ENCODE assay signal across 9 cellular contexts in genomic region chr9:131728961-131729360, GRCh38. TPM values are rescaled to one million over a fixed set of nuclear protein-coding genes. Genes with fewer than 3 reads are reported as not detected.
DNase-seq lines count a peak whose midpoint lies in the region; ATAC-seq and TF ChIP-seq lines count a peak whose summit lies in the region.
"Had no signal": no experiment of that assay in that cellular context is flagged by ENCODE, and none has a peak within 500 bp of the region (broad histone marks: within the 10 kb centered on the region; RNA-seq: fewer than 3 reads in every experiment).

No MANE protein-coding gene starts in this region.

- H3K79me2 ChIP-seq in SK-N-SH (ENCODE audit: insufficient read depth): peaks cover 87% of the 10 kb centered on the region

- H3K4me1 ChIP-seq in SK-N-SH (ENCODE audit: control insufficient read depth in 1 of 2, insufficient read depth in 2 of 2, low read depth in 1 of 2, low read length in 1 of 2) (peaks cover 34% of the 10 kb centered on the region in 2 experiments), foreskin keratinocyte (peaks cover 55% of the 10 kb centered on the region)

- no peak overlapping the region for H2AFZ ChIP-seq in SK-N-SH (ENCODE audit: low read depth)

- no peak overlapping the region for H3K9ac ChIP-seq in SK-N-SH

- no peak for TF ChIP-seq EP300 in SK-N-SH (IDR thresholded peaks at IDR 0.05; ENCODE audit: borderline replicate concordance in 1 of 2, low read depth in 1 of 2, low read length in 1 of 2)

- 0 out of 2 replicates have a peak overlapping the region, but pooled peaks have one; percentile 54 for H3K4me2 ChIP-seq in SK-N-SH
- H3K4me2 ChIP-seq: A549 had no signal

- H3K27ac ChIP-seq in SK-N-SH (ENCODE audit: low read depth in 2 of 2, low read length in 1 of 2) (no peak overlapping the region), foreskin keratinocyte (peak overlapping the region; percentile 23)
- H3K27ac ChIP-seq: A549 had no signal

- no peak overlapping the region for H3K4me3 ChIP-seq in SK-N-SH (ENCODE audit: low read depth in 2 of 2, low read length in 1 of 2)
- H3K4me3 ChIP-seq: A549 had no signal

- no peak for ATAC-seq in SK-N-SH treated with all-trans-retinoic acid at 6 μM for 48 hours
- ATAC-seq in foreskin keratinocyte: no peak
- ATAC-seq in GM21381 (IDR thresholded peaks at IDR 0.05; ENCODE audit: unreplicated experiment): no peak
- ATAC-seq in HG03469 (IDR thresholded peaks at IDR 0.05; ENCODE audit: unreplicated experiment): no peak

- peaks cover 32% of the 10 kb centered on the region for H4K20me1 ChIP-seq in SK-N-SH (ENCODE audit: insufficient read depth)

- no peaks in the 10 kb centered on the region for H3K9me3 ChIP-seq in SK-N-SH
- H3K9me3 ChIP-seq: A549 had no signal

- H3K27me3 ChIP-seq in SK-N-SH (ENCODE audit: insufficient read depth) (no peaks in the 10 kb centered on the region), foreskin keratinocyte (no peaks in the 10 kb centered on the region)

- no peaks in the 10 kb centered on the region for H3K36me3 ChIP-seq in SK-N-SH (replicated peaks in 1 of 2; ENCODE audit: control insufficient read depth in 1 of 2, insufficient read depth in 2 of 2, low read length in 1 of 2)

- no peak for TF ChIP-seq RAD21 in SK-N-SH (IDR thresholded peaks at IDR 0.05; ENCODE audit: low read length)

- CTCF ChIA-PET in SK-N-SH (lab: Yijun Ruan, JAX): interaction anchor here (0.8 to 6.2 kb wide), 3 partner anchors 10 to 47 kb away, joined by 3 to 47 read pairs (median 3); partner anchors contain the start of gene RAPGEF1

- POLR2A ChIA-PET in SK-N-SH (lab: Yijun Ruan, JAX): interaction anchor here (0.9 kb wide), 1 partner anchor 10 kb away, joined by 3 read pairs; no protein-coding TSS in a partner anchor

- H3F3A ChIP-seq in SK-N-SH (replicated peaks; ENCODE audit: insufficient read depth): peaks cover 5% of the 10 kb centered on the region

- no peaks in the 10 kb centered on the region for H3K9me2 ChIP-seq in SK-N-SH

- DNase-seq in SK-N-SH: peak; percentile 51
- DNase-seq in activated CD4-positive, alpha-beta T cell treated with anti-CD3 and anti-CD28 coated beads, Interleukin-2, amount 50 U/mL, for 1 hour: peak; percentile 65
- no peak for DNase-seq in foreskin keratinocyte
- peak; percentile 49 to 60 for DNase-seq in stimulated activated CD8-positive, alpha-beta memory T cell treated with anti-CD3 and anti-CD28 coated beads, Interleukin-4, amount 100 ng/mL, for 4 hours (ENCODE audit: low read depth in 2 of 2, low spot score in 1 of 2)
- DNase-seq in GM19238 (ENCODE audit: insufficient read length, low spot score): no peak

- WGBS in SK-N-SH (ENCODE audit: low lambda C conversion rate): 76% methylated on average over 3 of the region's 3 CpGs

- no peak for TF ChIP-seq CTCF in SK-N-SH (IDR thresholded peaks at IDR 0.05)
- no peak for TF ChIP-seq CTCF in foreskin keratinocyte (conservative IDR thresholded peaks at IDR 0.05)

TF ChIP-seq in SK-N-SH, 30 proteins besides CTCF, POLR2A, EP300 and RAD21:
- TF ChIP-seq GABPA (IDR thresholded peaks at IDR 0.05; ENCODE audit: low read depth) (no peak), MXI1 (IDR thresholded peaks at IDR 0.05; ENCODE audit: low read depth, low read length) (0 out of 2 replicates have a peak, but pooled peaks have one; percentile 34), FOXM1 (IDR thresholded peaks at IDR 0.05; ENCODE audit: low read depth) (no peak), NRF1 (IDR thresholded peaks at IDR 0.05; ENCODE audit: low read depth, low read length) (no peak), NFIC (IDR thresholded peaks at IDR 0.05; ENCODE audit: borderline replicate concordance) (no peak), SIN3A (IDR thresholded peaks at IDR 0.05; ENCODE audit: borderline replicate concordance, low read depth, low read length) (no peak)

TF ChIP-seq in SK-N-SH treated with all-trans-retinoic acid at 6 μM for 48 hours, 23 proteins besides CTCF, POLR2A, EP300 and RAD21 (continues in another document):
- no peak for TF ChIP-seq ZC3H10 (CRISPR knock-in tag; IDR thresholded peaks at IDR 0.05)
- TF ChIP-seq ZFP3 (CRISPR knock-in tag; IDR thresholded peaks at IDR 0.05): no peak
- no peak for TF ChIP-seq TSHZ2 (CRISPR knock-in tag; IDR thresholded peaks at IDR 0.05)
- no peak for TF ChIP-seq CSDC2 (CRISPR knock-in tag; IDR thresholded peaks at IDR 0.05)
- no peak for TF ChIP-seq ZNF565 (CRISPR knock-in tag; conservative IDR thresholded peaks at IDR 0.05; ENCODE audit: low read depth)
- no peak for TF ChIP-seq ZNF8 (CRISPR knock-in tag; IDR thresholded peaks at IDR 0.05)
- no peak for TF ChIP-seq CSRNP3 (CRISPR knock-in tag; IDR thresholded peaks at IDR 0.05)
- TF ChIP-seq RARB (CRISPR knock-in tag; IDR thresholded peaks at IDR 0.05): no peak
- no peak for TF ChIP-seq CREB5 (CRISPR knock-in tag; IDR thresholded peaks at IDR 0.05; ENCODE audit: low read depth)
- TF ChIP-seq TOX (CRISPR knock-in tag; IDR thresholded peaks at IDR 0.05; ENCODE audit: borderline replicate concordance): no peak
- no peak for TF ChIP-seq SNAI2 (CRISPR knock-in tag; IDR thresholded peaks at IDR 0.05)
- no peak for TF ChIP-seq PATZ1 (CRISPR knock-in tag; IDR thresholded peaks at IDR 0.05; ENCODE audit: borderline replicate concordance)
- TF ChIP-seq ZFP30 (CRISPR knock-in tag; IDR thresholded peaks at IDR 0.05): no peak
- TF ChIP-seq ISL1 (CRISPR knock-in tag; IDR thresholded peaks at IDR 0.05): no peak
- no peak for TF ChIP-seq ARNTL (CRISPR knock-in tag; IDR thresholded peaks at IDR 0.05; ENCODE audit: borderline replicate concordance, low read depth)
- no peak for TF ChIP-seq PPARA (CRISPR knock-in tag; IDR thresholded peaks at IDR 0.05; ENCODE audit: borderline replicate concordance)
- no peak for TF ChIP-seq ZNF70 (CRISPR knock-in tag; IDR thresholded peaks at IDR 0.05)

RNA-seq across cellular contexts. Expression of gene RAPGEF1, which starts 10.9 kb away (rescaled TPM):
- polyA plus RNA-seq in SK-N-SH (2012; rRNA removed) (26.2 and 27.0 TPM in 2 replicates), foreskin keratinocyte (10.7 and 12.9 TPM in 2 replicates)
- 16.1 and 21.6 TPM in 2 replicates for polyA plus RNA-seq in SK-N-SH (2012; cell fraction: cytosol; rRNA removed)
- 28.8 and 31.1 TPM in 2 replicates for polyA plus RNA-seq in SK-N-SH (2012; cell fraction: nucleus; rRNA removed)
- total RNA-seq in foreskin keratinocyte: 31.1 and 34.8 TPM in 2 replicates

Comparison
In these comparisons a context has a peak if more than half of its experiments do, and no peak if none do; other contexts are left out.
1. DNase-seq: peak in SK-N-SH (single experiment), activated CD4-positive, alpha-beta T cell treated with anti-CD3 and anti-CD28 coated beads, Interleukin-2, amount 50 U/mL, for 1 hour (single experiment) and stimulated activated CD8-positive, alpha-beta memory T cell treated with anti-CD3 and anti-CD28 coated beads, Interleukin-4, amount 100 ng/mL, for 4 hours (2 of 2); none in foreskin keratinocyte (0 of 2) and GM19238 (single experiment).